8 cellular contexts compared by ENCODE assay signal in the genomic region with DNA sequence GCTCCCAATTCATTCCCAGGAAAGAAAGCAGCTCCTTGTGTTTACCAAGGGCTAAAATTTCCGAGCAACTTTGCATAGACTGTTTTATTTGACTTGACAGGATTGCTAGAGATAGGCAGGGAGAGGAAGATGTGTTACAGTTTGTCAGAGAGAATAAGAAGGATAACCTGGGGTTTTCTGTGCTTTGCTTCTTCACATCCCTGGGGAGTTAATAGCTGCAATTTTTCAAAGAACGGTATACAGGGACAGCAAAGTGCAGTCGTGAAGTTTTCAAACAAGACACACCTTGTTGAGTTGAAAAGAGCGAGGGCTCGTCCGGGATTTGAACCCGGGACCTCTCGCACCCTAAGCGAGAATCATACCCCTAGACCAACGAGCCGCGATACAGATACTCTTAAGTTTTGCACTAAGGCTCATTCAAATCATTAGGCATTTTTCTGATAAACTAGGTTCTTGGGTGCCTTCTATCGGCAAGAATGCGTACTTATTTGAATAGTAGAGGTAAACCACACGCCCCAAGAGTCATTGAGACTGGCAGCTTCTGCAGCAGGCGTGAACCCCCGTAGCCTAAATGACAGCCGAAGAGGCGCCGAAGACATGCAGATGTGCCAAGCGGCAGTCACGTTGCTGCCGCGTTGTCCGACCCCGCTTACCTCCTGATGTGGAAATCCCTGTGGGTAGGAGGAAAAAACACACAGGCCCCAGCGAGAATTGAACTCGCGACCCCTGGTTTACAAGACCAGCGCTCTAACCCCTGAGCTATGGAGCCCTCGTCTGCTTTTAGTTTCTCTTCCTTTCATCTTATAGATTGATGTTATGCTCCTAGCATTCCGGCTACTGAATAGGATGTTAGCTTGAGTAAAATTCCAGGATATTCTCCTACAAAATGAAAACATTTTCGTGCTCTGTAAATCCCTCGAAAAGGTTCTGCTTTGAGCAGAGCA. TPM values are rescaled to one million over a fixed set of nuclear protein-coding genes. Genes with fewer than 3 reads are reported as not detected.
A peak's percentile ranks its signal among the peaks of the same experiment; 100 is the strongest.
DNase-seq lines count a peak whose midpoint lies in the region; ATAC-seq and TF ChIP-seq lines count a peak whose summit lies in the region.

No MANE protein-coding gene starts in this region.

- peak overlapping the region; percentile 74 for H3K27ac ChIP-seq in angular gyrus (ENCODE audit: low read depth, low read length)
- H3K27ac ChIP-seq in right cardiac atrium (ENCODE audit: low read length): peak overlapping the region; percentile 89
- H3K27ac ChIP-seq in vagina: peak overlapping the region; percentile 82

- no peaks in the 10 kb centered on the region for H3K4me1 ChIP-seq in right cardiac atrium (ENCODE audit: control insufficient read depth, insufficient read depth, low read length)
- H3K4me1 ChIP-seq in vagina: peaks cover 18% of the 10 kb centered on the region

- TF ChIP-seq POLR2A in vagina (IDR thresholded peaks at IDR 0.05): no peak

- POLR2A ChIA-PET in T-cell (lab: Charles Lee): interaction anchor here (1.2 to 1.7 kb wide), 4 partner anchors 18 to 270 kb away, joined by 3 to 7 read pairs (median 6); a partner anchor contains a TSS

- CTCF ChIA-PET in T-cell (lab: Charles Lee): interaction anchor here (0.6 to 2.3 kb wide), 20 partner anchors 18 to 307 kb away, joined by 3 to 34 read pairs (median 4); a partner anchor contains a TSS

- H3K4me3 ChIP-seq in GM12875 (ENCODE audit: low read depth, low read length) (peak overlapping the region; percentile 45), right cardiac atrium (ENCODE audit: low read length) (peak overlapping the region; percentile 67), vagina (peak overlapping the region; percentile 50 to 64)

- H3K27me3 Mint-ChIP-seq in T-cell: no peaks in the 10 kb centered on the region

- H3K36me3 Mint-ChIP-seq in T-cell: no peaks in the 10 kb centered on the region

- WGBS in right cardiac atrium: under 1% methylated on average over 34 of the region's 34 CpGs

- no peak overlapping the region for H3K27ac Mint-ChIP-seq in T-cell

- intact Hi-C loops in right cardiac atrium (cut with DNase I): loop anchor here in 3 of 4 donors (2.0 to 5.0 kb wide), 5 partner anchors 69 to 286 kb away; a partner anchor contains a TSS
- intact Hi-C loops in vagina (cut with DNase I): loop anchor here (2.0 to 10.0 kb wide), 5 partner anchors 71 to 286 kb away; a partner anchor contains a TSS

- H3K27me3 ChIP-seq in right cardiac atrium (ENCODE audit: control insufficient read depth, insufficient read depth) (no peaks in the 10 kb centered on the region), vagina (no peaks in the 10 kb centered on the region)

- no peaks in the 10 kb centered on the region for H3K9me3 ChIP-seq in right cardiac atrium (ENCODE audit: control insufficient read depth, low read length)
- no peaks in the 10 kb centered on the region for H3K9me3 ChIP-seq in vagina

- DNase-seq in NCI-H1436 treated with DMSO at 0.1 percent for 48 hours (lab: John Stamatoyannopoulos, UW) (peak; percentile 73), T-cell (peak; percentile 65 to 86 (median 80)), right cardiac atrium (peak; percentile 81 to 88 (median 85)), pulmonary artery endothelial cell (ENCODE audit: low read depth, low spot score) (peak; percentile 85), vagina (ENCODE audit: extremely low spot score in 2 of 2) (peak in 1 of 2 donors; percentile 98)

- TF ChIP-seq CTCF in GM12875 (IDR thresholded peaks at IDR 0.05; ENCODE audit: borderline replicate concordance, insufficient read depth, low read depth, low read length) (peak; percentile 44; the same call in 1 of the 2 replicates), vagina (IDR thresholded peaks at IDR 0.05) (peak; percentile 51 to 94 (median 56))

- peaks cover 5 to 8% (median 5%) of the 10 kb centered on the region in 3 donors for H3K4me1 Mint-ChIP-seq in T-cell

- no peak overlapping the region for H3K4me3 Mint-ChIP-seq in T-cell

- H3K36me3 ChIP-seq in vagina: no peaks in the 10 kb centered on the region

- ATAC-seq in HG02852 (IDR thresholded peaks at IDR 0.05; ENCODE audit: unreplicated experiment) (peak; percentile 67), T-cell (replicated peaks in 1 of 4) (peak; percentile 79 to 84 (median 82)), right cardiac atrium (peak; percentile 88 to 89)

- H3K9me3 Mint-ChIP-seq in T-cell: no peaks in the 10 kb centered on the region

RNA-seq across cellular contexts. Expression of a gene that starts 22.2 kb away (rescaled TPM):
- total RNA-seq in T-cell: not detected
- total RNA-seq in right cardiac atrium: not detected
- polyA plus RNA-seq in right cardiac atrium: not detected
- total RNA-seq in pulmonary artery endothelial cell: not detected in 2 replicates
- not detected for total RNA-seq in vagina

RNA-seq across cellular contexts. Expression of a gene that starts 25.6 kb away (rescaled TPM):
- total RNA-seq in T-cell (not detected), right cardiac atrium (not detected), pulmonary artery endothelial cell (not detected in 2 replicates), vagina (not detected)
- polyA plus RNA-seq in right cardiac atrium: not detected

RNA-seq across cellular contexts. Expression of a gene that starts 28.1 kb away (rescaled TPM):
- total RNA-seq in T-cell: not detected
- total RNA-seq in right cardiac atrium: not detected
- not detected for polyA plus RNA-seq in right cardiac atrium
- total RNA-seq in pulmonary artery endothelial cell: not detected in 2 replicates
- total RNA-seq in vagina: not detected

RNA-seq across cellular contexts. Expression of a gene that starts 52.5 kb away (rescaled TPM):
- total RNA-seq in T-cell: not detected
- total RNA-seq in right cardiac atrium: not detected
- polyA plus RNA-seq in right cardiac atrium: not detected
- not detected in 2 replicates for total RNA-seq in pulmonary artery endothelial cell
- not detected for total RNA-seq in vagina
